ENCODE assay signal across 15 cellular contexts in the genomic region with DNA sequence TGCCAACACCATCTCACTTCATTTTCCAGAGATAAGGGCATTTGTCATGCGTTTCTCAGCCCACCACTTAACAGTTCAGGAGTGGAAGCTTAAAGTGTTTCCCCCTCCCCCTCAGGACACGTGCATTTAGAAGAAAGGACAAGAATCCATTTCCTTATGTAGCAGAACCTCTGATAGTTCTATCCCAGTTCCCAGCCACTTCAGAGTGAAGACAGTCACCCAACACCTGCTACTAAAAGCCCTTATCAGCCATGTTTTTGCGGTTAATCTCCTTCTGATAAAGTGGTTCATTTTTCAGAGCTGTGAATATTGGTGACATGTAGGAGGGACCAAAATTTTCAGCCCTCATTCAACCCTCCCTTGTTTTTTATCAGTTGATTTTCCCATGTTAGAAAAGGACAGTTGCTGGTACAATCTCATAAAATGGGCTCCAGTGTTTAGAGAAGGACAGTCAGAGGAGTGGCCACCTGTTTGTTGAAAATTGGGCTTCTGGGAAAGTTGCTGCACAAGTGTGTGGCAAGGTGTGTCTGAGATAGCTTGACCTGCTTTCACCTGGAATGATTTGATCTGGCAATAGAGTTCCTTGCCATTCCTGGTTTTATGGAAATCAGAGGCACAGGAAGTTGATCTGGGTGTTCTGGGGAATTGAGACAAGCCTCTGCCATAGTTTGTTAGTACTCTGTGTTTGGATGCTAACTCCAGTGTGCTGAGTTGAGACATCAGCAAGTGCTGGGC.
DNase-seq lines count a peak whose midpoint lies in the region; TF ChIP-seq lines count a peak whose summit lies in the region.
"Had no signal": no experiment of that assay in that cellular context is flagged by ENCODE, and none has a peak within 500 bp of the region (broad histone marks: within the 10 kb centered on the region; RNA-seq: fewer than 3 reads in every experiment).

No MANE protein-coding gene starts in this region.

- peak overlapping the region in 1 of 2 donors; percentile 21 for H3K9ac ChIP-seq in colonic mucosa (ENCODE audit: low read depth in 2 of 2, low read length in 2 of 2)
- no peak overlapping the region for H3K9ac ChIP-seq in mesenchymal stem cell (ENCODE audit: low read length)

- DNase-seq in DMS79 (lab: John Stamatoyannopoulos, UW) (peak; percentile 94), NCI-H2029 treated with DMSO at 0.1 percent for 48 hours (lab: John Stamatoyannopoulos, UW) (peak; percentile 35), colonic mucosa (peak; percentile 62), NCI-H446 (lab: John Stamatoyannopoulos, UW) (no peak), mesenchymal stem cell (no peak), chondrocyte (ENCODE audit: low spot score) (no peak)
- DNase-seq in activated T-cell treated with anti-CD3 and anti-CD28 coated beads, Interleukin-2, amount 50 U/mL, for 1 hour, result no peak
- DNase-seq: activated effector memory CD4-positive, alpha-beta T cell treated with anti-CD3 and anti-CD28 coated beads, Interleukin-2, amount 50 U/mL, for 16 hours; kidney glomerular epithelial cell; NCI-H2081 treated with DMSO at 0.1 percent for 48 hours; WERI-Rb-1 had no signal

- H3K27ac ChIP-seq in colonic mucosa (peak overlapping the region; percentile 51), mesenchymal stem cell (ENCODE audit: low read length, poor library complexity, severe bottlenecking) (no peak overlapping the region)
- H3K27ac ChIP-seq: ascending aorta, SK-N-MC, WERI-Rb-1 had no signal

- no peak overlapping the region for H3K18ac ChIP-seq in mesenchymal stem cell (ENCODE audit: low read depth in 1 of 2, low read length in 2 of 2)

- no peak overlapping the region for H2AK5ac ChIP-seq in mesenchymal stem cell (ENCODE audit: low read length, severe bottlenecking)

- H4K91ac ChIP-seq in mesenchymal stem cell (ENCODE audit: low read length), result no peak overlapping the region

- no peaks in the 10 kb centered on the region for H3K27me3 Mint-ChIP-seq in nephron (ENCODE audit: low read depth)
- no peaks in the 10 kb centered on the region for H3K27me3 Mint-ChIP-seq in chondrocyte (ENCODE audit: low read depth)

- H2AFZ ChIP-seq in mesenchymal stem cell (ENCODE audit: low read depth, low read length), result no peak overlapping the region

- H2BK15ac ChIP-seq in mesenchymal stem cell (ENCODE audit: low read depth, poor library complexity, severe bottlenecking), result no peak overlapping the region

- no peaks in the 10 kb centered on the region for H3K9me3 Mint-ChIP-seq in nephron
- H3K9me3 Mint-ChIP-seq in chondrocyte (ENCODE audit: low read depth), result no peaks in the 10 kb centered on the region

- H2BK5ac ChIP-seq in mesenchymal stem cell (ENCODE audit: low read depth, low read length, poor library complexity, severe bottlenecking), result no peak overlapping the region

- peaks cover 64% of the 10 kb centered on the region for H3K4me1 Mint-ChIP-seq in nephron
- peaks cover 44% of the 10 kb centered on the region for H3K4me1 Mint-ChIP-seq in chondrocyte (ENCODE audit: low read depth)

- no peaks in the 10 kb centered on the region for H3K79me1 ChIP-seq in mesenchymal stem cell (replicated peaks; ENCODE audit: low read length, poor library complexity, severe bottlenecking)

- H3K23ac ChIP-seq in mesenchymal stem cell (ENCODE audit: low read length in 2 of 2), result no peak overlapping the region

- no peak overlapping the region for H3K14ac ChIP-seq in mesenchymal stem cell (ENCODE audit: low read length in 2 of 2)

- no peaks in the 10 kb centered on the region for H3K4me1 ChIP-seq in colonic mucosa
- no peaks in the 10 kb centered on the region for H3K4me1 ChIP-seq in mesenchymal stem cell (ENCODE audit: control insufficient read depth, insufficient read depth, low read depth, low read length)

- no peak overlapping the region for H2BK120ac ChIP-seq in mesenchymal stem cell (ENCODE audit: low read depth, low read length)

- H3K36me3 ChIP-seq in colonic mucosa (no peaks in the 10 kb centered on the region), mesenchymal stem cell (ENCODE audit: control insufficient read depth in 1 of 2, insufficient read depth in 2 of 2, low read depth in 1 of 2, low read length in 2 of 2) (no peaks in the 10 kb centered on the region)
- H3K36me3 ChIP-seq: ascending aorta, esophagus muscularis mucosa, WERI-Rb-1 had no signal

- H3K4ac ChIP-seq in mesenchymal stem cell (ENCODE audit: low read depth in 1 of 2, low read length in 2 of 2), result no peak overlapping the region

- H3K4me3 Mint-ChIP-seq in nephron (peak overlapping the region in 1 of 3 experiments; percentile 14), chondrocyte (ENCODE audit: unreplicated experiment) (no peak overlapping the region)

- no peaks in the 10 kb centered on the region for H3K27me3 ChIP-seq in colonic mucosa
- no peaks in the 10 kb centered on the region for H3K27me3 ChIP-seq in mesenchymal stem cell (ENCODE audit: control insufficient read depth in 1 of 2, insufficient read depth in 1 of 2, low read length in 2 of 2)
- H3K27me3 ChIP-seq: ascending aorta, esophagus muscularis mucosa had no signal

- intact Hi-C loops in colonic mucosa (cut with DNase I), result no loop called here

- no peak for TF ChIP-seq CTCF in colonic mucosa (IDR thresholded peaks at IDR 0.05)
- TF ChIP-seq CTCF in nephron (IDR thresholded peaks at IDR 0.05; ENCODE audit: unreplicated experiment in 3 of 3), result no peak
- no peak for TF ChIP-seq CTCF in chondrocyte (IDR thresholded peaks at IDR 0.05)

- no peak overlapping the region for H2BK12ac ChIP-seq in mesenchymal stem cell (ENCODE audit: low read length in 2 of 2)

- H3K4me2 ChIP-seq in mesenchymal stem cell (ENCODE audit: low read length, poor library complexity, severe bottlenecking), result no peak overlapping the region

- 43% methylated on average over 2 of the region's 3 CpGs for WGBS in mesenchymal stem cell

- no peak overlapping the region for H4K8ac ChIP-seq in mesenchymal stem cell (ENCODE audit: low read length)

- no peak overlapping the region for H3K4me3 ChIP-seq in colonic mucosa
- H3K4me3 ChIP-seq in mesenchymal stem cell (ENCODE audit: insufficient read depth in 1 of 2, low read depth in 1 of 2, low read length in 2 of 2), result no peak overlapping the region
- H3K4me3 ChIP-seq: ascending aorta, esophagus muscularis mucosa, SK-N-MC had no signal

- H3K27ac Mint-ChIP-seq in nephron (peak overlapping the region; percentile 50 to 87 (median 83)), chondrocyte (ENCODE audit: unreplicated experiment) (no peak overlapping the region)

- no peaks in the 10 kb centered on the region for H3K36me3 Mint-ChIP-seq in nephron (ENCODE audit: low read depth)
- peaks cover 1% of the 10 kb centered on the region for H3K36me3 Mint-ChIP-seq in chondrocyte (ENCODE audit: low read depth)

- H3K9me3 ChIP-seq in colonic mucosa (no peaks in the 10 kb centered on the region), mesenchymal stem cell (ENCODE audit: control insufficient read depth, low read length) (no peaks in the 10 kb centered on the region)
- H3K9me3 ChIP-seq: ascending aorta, esophagus muscularis mucosa had no signal

Comparison
In these comparisons a context has a peak if more than half of its experiments do, and no peak if none do; other contexts are left out.
1. DNase-seq: peak in DMS79 (single experiment), NCI-H2029 treated with DMSO at 0.1 percent for 48 hours (single experiment) and colonic mucosa (single experiment); none in activated T-cell treated with anti-CD3 and anti-CD28 coated beads, Interleukin-2, amount 50 U/mL, for 1 hour (single experiment), NCI-H446 (0 of 2), mesenchymal stem cell (single experiment) and chondrocyte (single experiment).